In genomic region chr17:42111901-42112551, GRCh38 we compare ENCODE assay signal across 8 cellular contexts. TPM values are rescaled to one million over a fixed set of nuclear protein-coding genes. Genes with fewer than 3 reads are reported as not detected.
A peak's percentile ranks its signal among the peaks of the same experiment; 100 is the strongest.
DNase-seq lines count a peak whose midpoint lies in the region; ATAC-seq, FAIRE-seq and TF ChIP-seq lines count a peak whose summit lies in the region.

No MANE protein-coding gene starts in this region.

- H3K9me3 ChIP-seq in Loucy (ENCODE audit: insufficient read depth, low read depth, low read length) (no peaks in the 10 kb centered on the region), GM12878 (replicated peaks; ENCODE audit: control insufficient read depth, insufficient read depth, low read length) (no peaks in the 10 kb centered on the region; the same call in 2 of the 3 replicates), SK-N-SH (no peaks in the 10 kb centered on the region)

- CTCF ChIA-PET in GM12878 (lab: Yijun Ruan, JAX) (interaction anchor here (0.5 to 7.5 kb wide), 13 partner anchors 8 to 1694 kb away, joined by 3 to 61 read pairs (median 5); partner anchors contain the start of genes DNAJC7, GHDC and KCNH4), SK-N-SH (lab: Yijun Ruan, JAX) (interaction anchor here (1.5 to 29.9 kb wide), 6 partner anchors 9 to 152 kb away, joined by 3 to 496 read pairs (median 9); partner anchors contain the start of genes DNAJC7, KAT2A and NKIRAS2)

- peak overlapping the region; percentile 79 for H3K4me2 ChIP-seq in Loucy (ENCODE audit: low read depth, low read length, poor library complexity, severe bottlenecking)
- H3K4me2 ChIP-seq in GM12878 (ENCODE audit: control insufficient read depth, insufficient read depth): peak overlapping the region; percentile 75
- no peak overlapping the region for H3K4me2 ChIP-seq in SK-N-SH

- H3K79me2 ChIP-seq in Loucy (ENCODE audit: insufficient read depth, low read length) (peaks cover 9% of the 10 kb centered on the region; the same call in 1 of the 2 replicates), GM12878 (ENCODE audit: control insufficient read depth, insufficient read depth, low read length) (peaks cover 13% of the 10 kb centered on the region), SK-N-SH (ENCODE audit: insufficient read depth) (no peaks in the 10 kb centered on the region)

- peak overlapping the region; percentile 98 for H3K27ac ChIP-seq in GM12878 (ENCODE audit: control insufficient read depth, insufficient read depth)
- H3K27ac ChIP-seq in SK-N-SH (ENCODE audit: low read depth in 2 of 2, low read length in 1 of 2): no peak overlapping the region

- SMC1A ChIA-PET in GM12878 (lab: Charles Lee; ENCODE audit: uncharacterized antibody, unreplicated experiment): interaction anchor here (0.6 to 3.4 kb wide), 11 partner anchors 14 to 636 kb away, joined by 3 to 17 read pairs (median 7); partner anchors contain the start of genes DNAJC7, KCNH4 and ZNF385C

- WGBS in GM12878 (ENCODE audit: insufficient coverage, insufficient replicate concordance, low lambda C conversion rate, missing lambda C conversion rate): 16% methylated on average over 11 of the region's 11 CpGs
- 84% methylated on average over 4 of the region's 11 CpGs for WGBS in SK-N-SH (ENCODE audit: low lambda C conversion rate)

- RAD21 ChIA-PET in GM12878 (lab: Charles Lee; ENCODE audit: unreplicated experiment): interaction anchor here (0.9 to 2.7 kb wide), 14 partner anchors 11 to 181 kb away, joined by 3 to 16 read pairs (median 4); partner anchors contain the start of genes CNP, DNAJC7, KCNH4 and NKIRAS2

- peaks cover 30% of the 10 kb centered on the region for H3K4me1 ChIP-seq in Loucy (ENCODE audit: insufficient read depth, low read length, poor library complexity, severe bottlenecking)
- peaks cover 37% of the 10 kb centered on the region for H3K4me1 ChIP-seq in GM12878 (ENCODE audit: control insufficient read depth, insufficient read depth, low read length)
- peaks cover 0 to 11% of the 10 kb centered on the region in 2 experiments; a peak in 1 of 4 replicates for H3K4me1 ChIP-seq in SK-N-SH (ENCODE audit: control insufficient read depth in 1 of 2, insufficient read depth in 2 of 2, low read depth in 1 of 2, low read length in 1 of 2)

- no peaks in the 10 kb centered on the region for H4K20me1 ChIP-seq in Loucy (ENCODE audit: insufficient read depth, low read length, poor library complexity, severe bottlenecking)
- H4K20me1 ChIP-seq in GM12878 (ENCODE audit: control insufficient read depth, insufficient read depth): no peaks in the 10 kb centered on the region
- H4K20me1 ChIP-seq in SK-N-SH (ENCODE audit: insufficient read depth): no peaks in the 10 kb centered on the region

- peak overlapping the region; percentile 95 for H3K9ac ChIP-seq in Loucy (ENCODE audit: low read depth, low read length, poor library complexity, severe bottlenecking)
- peak overlapping the region; percentile 94 for H3K9ac ChIP-seq in GM12878 (ENCODE audit: control insufficient read depth, insufficient read depth, low read length)
- H3K9ac ChIP-seq in SK-N-SH: no peak overlapping the region

- H3K4me3 ChIP-seq in Loucy (ENCODE audit: low read length, poor library complexity, severe bottlenecking) (peak overlapping the region; percentile 82), GM12878 (peak overlapping the region; percentile 79), SK-N-SH (ENCODE audit: low read depth in 2 of 2, low read length in 1 of 2) (no peak overlapping the region)

- ATAC-seq in activated CD4-positive, CD25-positive, alpha-beta regulatory T cell treated with anti-CD3 and anti-CD28 coated beads, Interleukin-2, amount 50 U/mL, for 24 hours: peak; percentile 5 to 9
- ATAC-seq in GM12878 (peak; percentile 20), left colon (peak; percentile 48), GM21529 (IDR thresholded peaks at IDR 0.05; ENCODE audit: unreplicated experiment) (no peak)

- POLR2A ChIA-PET in GM12878 (lab: Charles Lee) (interaction anchor here (1.0 to 3.5 kb wide), 9 partner anchors 9 to 277 kb away, joined by 3 to 23 read pairs (median 6); partner anchors contain the start of genes CNP, DNAJC7, KAT2A and KCNH4), SK-N-SH (lab: Yijun Ruan, JAX) (no interaction called here)

- in situ Hi-C loops in GM12878 (cut with MboI): loop anchor here (5.0 kb wide), 2 partner anchors 90 to 150 kb away; partner anchors contain the start of gene NKIRAS2

- no peak for FAIRE-seq in GM12878 (lab: Jason Lieb, UNC)

- TF ChIP-seq RAD21 in GM12878 (IDR thresholded peaks at IDR 0.05; ENCODE audit: insufficient read depth, low read depth, low read length) (no peak), SK-N-SH (IDR thresholded peaks at IDR 0.05; ENCODE audit: low read length) (no peak)

- no peak for TF ChIP-seq POLR2A in GM12878 (IDR thresholded peaks at IDR 0.05; ENCODE audit: low read depth, low read length)

- no peak for DNase-seq in activated CD4-positive, CD25-positive, alpha-beta regulatory T cell (lab: John Stamatoyannopoulos, UW)
- no peak for DNase-seq in GM12878 (ENCODE audit: low read depth, low spot score)
- peak; percentile 56 to 59 for DNase-seq in left colon
- DNase-seq in stromal cell of bone marrow (ENCODE audit: low read depth): peak; percentile 31
- DNase-seq in SK-N-SH: no peak

- H3K27me3 ChIP-seq in Loucy (ENCODE audit: insufficient read depth, low read length, poor library complexity, severe bottlenecking): no peaks in the 10 kb centered on the region
- no peaks in the 10 kb centered on the region for H3K27me3 ChIP-seq in GM12878 (replicated peaks in 1 of 2; ENCODE audit: control insufficient read depth in 2 of 2, insufficient read depth in 2 of 2, low read length in 1 of 2)
- no peaks in the 10 kb centered on the region for H3K27me3 ChIP-seq in SK-N-SH (ENCODE audit: insufficient read depth)

- H3K36me3 ChIP-seq in Loucy (ENCODE audit: insufficient read depth, low read length) (no peaks in the 10 kb centered on the region), GM12878 (ENCODE audit: control insufficient read depth in 2 of 2, insufficient read depth in 2 of 2, low read length in 1 of 2) (peaks cover 2 to 3% of the 10 kb centered on the region in 2 experiments; a peak in 2 of 4 replicates), SK-N-SH (replicated peaks in 1 of 2; ENCODE audit: control insufficient read depth in 1 of 2, insufficient read depth in 2 of 2, low read length in 1 of 2) (peaks cover 5 to 24% of the 10 kb centered on the region in 2 experiments)

- no peaks in the 10 kb centered on the region for H3K9me2 ChIP-seq in Loucy (replicated peaks; ENCODE audit: low read depth, low read length)
- no peaks in the 10 kb centered on the region for H3K9me2 ChIP-seq in SK-N-SH

- no peaks in the 10 kb centered on the region for H3F3A ChIP-seq in Loucy (ENCODE audit: low read depth)
- H3F3A ChIP-seq in SK-N-SH (replicated peaks; ENCODE audit: insufficient read depth): no peaks in the 10 kb centered on the region

- BruUV-seq in GM12878 (replicated peaks; lab: Mats Ljungman, UMichigan): no TSS peak

- peak overlapping the region; percentile 7; the same call in 1 of the 2 replicates for H2AFZ ChIP-seq in Loucy (ENCODE audit: low read length)
- H2AFZ ChIP-seq in GM12878 (ENCODE audit: control insufficient read depth, low read depth, low read length): no peak overlapping the region; the same call in 1 of the 2 replicates
- no peak overlapping the region for H2AFZ ChIP-seq in SK-N-SH (ENCODE audit: low read depth)

- TF ChIP-seq EP300 in GM12878 (IDR thresholded peaks at IDR 0.05; ENCODE audit: borderline replicate concordance in 1 of 2, control insufficient read depth in 1 of 2, low read depth in 2 of 2, low read length in 2 of 2) (no peak), SK-N-SH (IDR thresholded peaks at IDR 0.05; ENCODE audit: borderline replicate concordance in 1 of 2, low read depth in 1 of 2, low read length in 1 of 2) (no peak)

- TF ChIP-seq CTCF in Loucy (conservative IDR thresholded peaks at IDR 0.05; ENCODE audit: low read length): no peak
- TF ChIP-seq CTCF in GM12878 (IDR thresholded peaks at IDR 0.05 in 2 of 3, conservative IDR thresholded peaks at IDR 0.05 in 1 of 3; ENCODE audit: control insufficient read depth in 2 of 3, extremely low read depth in 1 of 3, insufficient read depth in 1 of 3, low read depth in 3 of 3, low read length in 3 of 3): no peak
- no peak for TF ChIP-seq CTCF in SK-N-SH (IDR thresholded peaks at IDR 0.05)

- intact Hi-C loops in GM12878 (cut with micrococcal nuclease; ENCODE audit: unreplicated experiment) (no loop called here), left colon (cut with DNase I, micrococcal nuclease) (loop anchor here in 1 of 2 donors (10.0 kb wide), 2 partner anchors 57 to 147 kb away; partner anchors contain the start of genes C17orf113 and CNP)

RNA-seq across cellular contexts. Expression of gene DHX58, which starts 0.5 kb away (rescaled TPM):
- total RNA-seq in GM12878 (2013; cell fraction: nucleolus; rRNA removed): 46.8 and 50.8 TPM in 2 replicates
- total RNA-seq in GM12878 (2014; rRNA removed) (24.5 and 26.4 TPM in 2 replicates), GM12878 (2014; rRNA removed; fragmentation: Illumina TruSeq; extraction: Trizol) (16.2 and 18.6 TPM in 2 replicates), GM12878 (2021) (26.1 and 29.9 TPM in 2 replicates), left colon (10 to 100 TPM; 10.8 to 12.3 TPM)
- 20.6 TPM for polyA plus RNA-seq in GM12878 (2011; ENCODE audit: low read depth)
- polyA plus RNA-seq in GM12878 (2011; rRNA removed) (50.8 and 69.8 TPM in 2 replicates), GM12878 (2014; fragmentation: Illumina TruSeq; extraction: Trizol) (6.8 and 16.5 TPM in 2 replicates), GM12878 (2014; fragmentation: Nextera tagmentation; extraction: Ambion mirVana) (1 to 10 TPM; 3.5 to 3.7 TPM), GM12878 (2014; rRNA removed) (31.1 and 33.1 TPM in 2 replicates), GM12878 (2016; fragmentation: Nextera tagmentation; extraction: Ambion mirVana) (10 to 100 TPM in 1 of 2 experiments, 1 to 10 TPM in 1; 8.4 to 11.2 TPM), SK-N-SH (2012; rRNA removed) (1.2 and 1.6 TPM in 2 replicates)
- 73.1 and 107 TPM in 2 replicates for polyA plus RNA-seq in GM12878 (2011; cell fraction: cytosol; rRNA removed)
- 186 and 226 TPM in 2 replicates for polyA plus RNA-seq in GM12878 (2011; cell fraction: nucleus; rRNA removed)
- polyA plus RNA-seq in GM12878 (2012): 29.9 and 37.6 TPM in 2 replicates
- polyA minus RNA-seq in GM12878 (2011; rRNA and poly(A)+ RNA removed): 59.8 and 80.8 TPM in 2 replicates
- 21.2 and 27.8 TPM in 2 replicates for polyA minus RNA-seq in GM12878 (2011; cell fraction: cytosol; rRNA and poly(A)+ RNA removed)
- 51.4 and 60.2 TPM in 2 replicates for polyA minus RNA-seq in GM12878 (2011; cell fraction: nucleus; rRNA and poly(A)+ RNA removed)
- 0.48 and 0.62 TPM in 2 replicates for polyA plus RNA-seq in SK-N-SH (2012; cell fraction: cytosol; rRNA removed)
- 2.9 and 3.0 TPM in 2 replicates for polyA plus RNA-seq in SK-N-SH (2012; cell fraction: nucleus; rRNA removed)

RNA-seq across cellular contexts. Expression of gene KAT2A, which starts 9.1 kb away (rescaled TPM):
- 42.6 and 59.8 TPM in 2 replicates for total RNA-seq in GM12878 (2013; cell fraction: nucleolus; rRNA removed)
- 12.6 and 16.3 TPM in 2 replicates for total RNA-seq in GM12878 (2014; rRNA removed)
- total RNA-seq in GM12878 (2014; rRNA removed; fragmentation: Illumina TruSeq; extraction: Trizol): 12.3 and 12.9 TPM in 2 replicates
- 31.9 and 33.3 TPM in 2 replicates for total RNA-seq in GM12878 (2021)
- 15.8 TPM for polyA plus RNA-seq in GM12878 (2011; ENCODE audit: low read depth)
- 25.8 and 46.1 TPM in 2 replicates for polyA plus RNA-seq in GM12878 (2011; rRNA removed)
- 33.4 and 45.6 TPM in 2 replicates for polyA plus RNA-seq in GM12878 (2011; cell fraction: cytosol; rRNA removed)
- 433 and 500 TPM in 2 replicates for polyA plus RNA-seq in GM12878 (2011; cell fraction: nucleus; rRNA removed)
- 26.4 and 29.6 TPM in 2 replicates for polyA plus RNA-seq in GM12878 (2012)
- polyA plus RNA-seq in GM12878 (2014; fragmentation: Illumina TruSeq; extraction: Trizol): 17.1 and 25.7 TPM in 2 replicates
- 1 to 10 TPM in 1 of 2 experiments, under 1 TPM in 1; 0.85 to 3.0 TPM for polyA plus RNA-seq in GM12878 (2014; fragmentation: Nextera tagmentation; extraction: Ambion mirVana)
- polyA plus RNA-seq in GM12878 (2014; rRNA removed): 47.5 and 52.3 TPM in 2 replicates
- 10 to 100 TPM; 11.0 to 12.6 TPM for polyA plus RNA-seq in GM12878 (2016; fragmentation: Nextera tagmentation; extraction: Ambion mirVana)
- polyA minus RNA-seq in GM12878 (2011; rRNA and poly(A)+ RNA removed): 15.8 and 20.1 TPM in 2 replicates
- 11.9 TPM in 2 replicates for polyA minus RNA-seq in GM12878 (2011; cell fraction: cytosol; rRNA and poly(A)+ RNA removed)
- 26.1 and 36.8 TPM in 2 replicates for polyA minus RNA-seq in GM12878 (2011; cell fraction: nucleus; rRNA and poly(A)+ RNA removed)
- total RNA-seq in left colon: 10 to 100 TPM; 23.6 TPM
- polyA plus RNA-seq in SK-N-SH (2012; rRNA removed): 45.1 and 58.6 TPM in 2 replicates
- 10.6 and 15.2 TPM in 2 replicates for polyA plus RNA-seq in SK-N-SH (2012; cell fraction: cytosol; rRNA removed)
- 429 and 445 TPM in 2 replicates for polyA plus RNA-seq in SK-N-SH (2012; cell fraction: nucleus; rRNA removed)

RNA-seq across cellular contexts. Expression of gene HSPB9, which starts 10.6 kb away (rescaled TPM):
- not detected in 2 replicates for total RNA-seq in GM12878 (2013; cell fraction: nucleolus; rRNA removed)
- total RNA-seq in GM12878 (2014; rRNA removed) (not detected in 2 replicates), GM12878 (2014; rRNA removed; fragmentation: Illumina TruSeq; extraction: Trizol) (not detected in 2 replicates), GM12878 (2021) (not detected in 2 replicates), left colon (not detected)
- polyA plus RNA-seq in GM12878 (2011; ENCODE audit: low read depth): 0.13 TPM
- polyA plus RNA-seq in GM12878 (2011; rRNA removed) (0.04 and 0.07 TPM in 2 replicates), GM12878 (2014; fragmentation: Illumina TruSeq; extraction: Trizol) (not detected in 2 replicates), GM12878 (2014; fragmentation: Nextera tagmentation; extraction: Ambion mirVana) (not detected), GM12878 (2014; rRNA removed) (not detected in 2 replicates), GM12878 (2016; fragmentation: Nextera tagmentation; extraction: Ambion mirVana) (under 1 TPM; 0.11 to 0.40 TPM), SK-N-SH (2012; rRNA removed) (0.03 and 0.05 TPM in 2 replicates)
- 0.07 and 0.09 TPM in 2 replicates for polyA plus RNA-seq in GM12878 (2011; cell fraction: cytosol; rRNA removed)
- polyA plus RNA-seq in GM12878 (2011; cell fraction: nucleus; rRNA removed): 0.81 and 1.4 TPM in 2 replicates
- 0.26 and 0.27 TPM in 2 replicates for polyA plus RNA-seq in GM12878 (2012)
- polyA minus RNA-seq in GM12878 (2011; rRNA and poly(A)+ RNA removed): not detected in 2 replicates
- polyA minus RNA-seq in GM12878 (2011; cell fraction: cytosol; rRNA and poly(A)+ RNA removed): not detected in 2 replicates
- polyA minus RNA-seq in GM12878 (2011; cell fraction: nucleus; rRNA and poly(A)+ RNA removed): 0.12 TPM in 1 of 2 replicates, not detected in the other
- 0.01 TPM in 2 replicates for polyA plus RNA-seq in SK-N-SH (2012; cell fraction: cytosol; rRNA removed)
- polyA plus RNA-seq in SK-N-SH (2012; cell fraction: nucleus; rRNA removed): 0.21 and 0.50 TPM in 2 replicates

RNA-seq across cellular contexts. Expression of gene ZNF385C, which starts 13.8 kb away (rescaled TPM):
- total RNA-seq in GM12878 (2013; cell fraction: nucleolus; rRNA removed): 0.37 and 1.7 TPM in 2 replicates
- not detected in 2 replicates for total RNA-seq in GM12878 (2014; rRNA removed)
- total RNA-seq in GM12878 (2014; rRNA removed; fragmentation: Illumina TruSeq; extraction: Trizol): 0.09 TPM in 1 of 2 replicates, not detected in the other
- total RNA-seq in GM12878 (2021): not detected in 2 replicates
- not detected for polyA plus RNA-seq in GM12878 (2011; ENCODE audit: low read depth)
- 0.07 and 0.09 TPM in 2 replicates for polyA plus RNA-seq in GM12878 (2011; rRNA removed)
- polyA plus RNA-seq in GM12878 (2011; cell fraction: cytosol; rRNA removed): 0.13 and 0.17 TPM in 2 replicates
- 0.06 and 0.36 TPM in 2 replicates for polyA plus RNA-seq in GM12878 (2011; cell fraction: nucleus; rRNA removed)
- polyA plus RNA-seq in GM12878 (2012): 0.26 and 0.56 TPM in 2 replicates
- polyA plus RNA-seq in GM12878 (2014; fragmentation: Illumina TruSeq; extraction: Trizol): 0.07 and 0.11 TPM in 2 replicates
- polyA plus RNA-seq in GM12878 (2014; fragmentation: Nextera tagmentation; extraction: Ambion mirVana): not detected
- polyA plus RNA-seq in GM12878 (2014; rRNA removed): 0.04 and 0.20 TPM in 2 replicates
- polyA plus RNA-seq in GM12878 (2016; fragmentation: Nextera tagmentation; extraction: Ambion mirVana): under 1 TPM; 0.06 to 0.11 TPM
- not detected in 2 replicates for polyA minus RNA-seq in GM12878 (2011; rRNA and poly(A)+ RNA removed)
- not detected in 2 replicates for polyA minus RNA-seq in GM12878 (2011; cell fraction: cytosol; rRNA and poly(A)+ RNA removed)
- polyA minus RNA-seq in GM12878 (2011; cell fraction: nucleus; rRNA and poly(A)+ RNA removed): not detected in 2 replicates
- under 1 TPM; 0.34 to 0.40 TPM for total RNA-seq in left colon
- polyA plus RNA-seq in SK-N-SH (2012; rRNA removed): 0.05 and 0.13 TPM in 2 replicates
- polyA plus RNA-seq in SK-N-SH (2012; cell fraction: cytosol; rRNA removed): 0.05 and 0.09 TPM in 2 replicates
- polyA plus RNA-seq in SK-N-SH (2012; cell fraction: nucleus; rRNA removed): 0.06 and 0.27 TPM in 2 replicates

RNA-seq across cellular contexts. Expression of gene RAB5C, which starts 42.8 kb away (rescaled TPM):
- 14.4 and 17.0 TPM in 2 replicates for total RNA-seq in GM12878 (2013; cell fraction: nucleolus; rRNA removed)
- total RNA-seq in GM12878 (2014; rRNA removed) (52.9 and 60.5 TPM in 2 replicates), GM12878 (2014; rRNA removed; fragmentation: Illumina TruSeq; extraction: Trizol) (42.3 and 42.9 TPM in 2 replicates), GM12878 (2021) (67.7 and 70.7 TPM in 2 replicates), left colon (100 to 1,000 TPM; 166 TPM)
- polyA plus RNA-seq in GM12878 (2011; ENCODE audit: low read depth): 30.0 TPM
- polyA plus RNA-seq in GM12878 (2011; rRNA removed) (51.7 and 90.4 TPM in 2 replicates), GM12878 (2014; fragmentation: Illumina TruSeq; extraction: Trizol) (40.8 and 80.7 TPM in 2 replicates), GM12878 (2014; fragmentation: Nextera tagmentation; extraction: Ambion mirVana) (1 to 10 TPM; 1.2 to 1.7 TPM), GM12878 (2014; rRNA removed) (91.9 and 94.4 TPM in 2 replicates), GM12878 (2016; fragmentation: Nextera tagmentation; extraction: Ambion mirVana) (10 to 100 TPM; 49.9 to 51.7 TPM), SK-N-SH (2012; rRNA removed) (257 and 285 TPM in 2 replicates)
- 117 and 153 TPM in 2 replicates for polyA plus RNA-seq in GM12878 (2011; cell fraction: cytosol; rRNA removed)
- 54.9 and 70.0 TPM in 2 replicates for polyA plus RNA-seq in GM12878 (2011; cell fraction: nucleus; rRNA removed)
- polyA plus RNA-seq in GM12878 (2012): 46.1 and 53.6 TPM in 2 replicates
- polyA minus RNA-seq in GM12878 (2011; rRNA and poly(A)+ RNA removed): 35.5 and 46.5 TPM in 2 replicates
- 16.0 and 32.4 TPM in 2 replicates for polyA minus RNA-seq in GM12878 (2011; cell fraction: cytosol; rRNA and poly(A)+ RNA removed)
- 7.0 and 10.0 TPM in 2 replicates for polyA minus RNA-seq in GM12878 (2011; cell fraction: nucleus; rRNA and poly(A)+ RNA removed)
- 161 and 219 TPM in 2 replicates for polyA plus RNA-seq in SK-N-SH (2012; cell fraction: cytosol; rRNA removed)
- 102 and 144 TPM in 2 replicates for polyA plus RNA-seq in SK-N-SH (2012; cell fraction: nucleus; rRNA removed)

Comparison
In these comparisons a context has a peak if more than half of its experiments do, and no peak if none do; other contexts are left out.
1. DNase-seq: peak in left colon (2 of 2) and stromal cell of bone marrow (single experiment); none in activated CD4-positive, CD25-positive, alpha-beta regulatory T cell (0 of 4), GM12878 (single experiment) and SK-N-SH (single experiment).
2. H3K4me3 ChIP-seq: peak in Loucy (single experiment) and GM12878 (single experiment); none in SK-N-SH (0 of 2).